In genomic region chr13:89281331-89281730, GRCh38 we compare ENCODE assay signal across 25 cellular contexts.
"Had no signal": no experiment of that assay in that cellular context is flagged by ENCODE, and none has a peak within 500 bp of the region (broad histone marks: within the 10 kb centered on the region; RNA-seq: fewer than 3 reads in every experiment).

No MANE protein-coding gene starts in this region.

- H3K27me3 ChIP-seq: neutrophil, pancreas, right lobe of liver, sigmoid colon, stomach, thyroid gland, tibial nerve, upper lobe of left lung, vagina had no signal

- H3K9me3 ChIP-seq: neutrophil, pancreas, prostate gland, right lobe of liver, sigmoid colon, stomach, thoracic aorta, thyroid gland, tibial nerve, upper lobe of left lung, vagina had no signal

- H3K4me1 ChIP-seq: pancreas, prostate gland, right lobe of liver, stomach, thyroid gland, tibial nerve, upper lobe of left lung, vagina had no signal

- FAIRE-seq: pancreas, small intestine, urothelium cell line had no signal

- ATAC-seq: natural killer cell treated with Interleukin-12 subunit alpha and Interleukin-12 subunit beta and Interleukin-15 and Interleukin-18, amount 100 ng/mL, for 72 hours; pancreas; right cardiac atrium; right lobe of liver; stimulated activated effector memory CD8-positive, alpha-beta T cell treated with anti-CD3 and anti-CD28 coated beads, Interleukin-12 subunit alpha, Interleukin-12 subunit beta, amount 100 ng/mL, for 72 hours; stimulated activated naive B cell treated with anti-CD40 and anti-IgM and Interleukin-4, amounts not matched to agents 10 μg/mL and 1 μg/mL and 100 μg/mL, for 72 hours had no signal

- H3K4me3 ChIP-seq: pancreas, prostate gland, right lobe of liver, sigmoid colon, stomach, thoracic aorta, thyroid gland, tibial nerve, upper lobe of left lung, vagina had no signal

- H3K36me3 ChIP-seq: neutrophil, pancreas, prostate gland, right lobe of liver, sigmoid colon, stomach, thoracic aorta, thyroid gland, tibial nerve, upper lobe of left lung, vagina had no signal

- DNase-seq: nephron progenitor cell; nucleus accumbens; pancreas; right cardiac atrium; right lobe of liver; sigmoid colon; small intestine; stimulated activated CD4-positive, alpha-beta T cell treated with anti-CD3 and anti-CD28 coated beads, Interleukin-15, amount 100 ng/mL, for 24 hours; stimulated activated CD4-positive, alpha-beta T cell treated with anti-CD3 and anti-CD28 coated beads, Interleukin-2, amount 100 ng/mL, for 24 hours; stimulated activated CD4-positive, alpha-beta T cell treated with anti-CD3 and anti-CD28 coated beads, Interleukin-2, amount 100 ng/mL, for 48 hours; stimulated activated CD4-positive, alpha-beta T cell treated with anti-CD3 and anti-CD28 coated beads, Interleukin-4, amount 100 ng/mL, for 24 hours; stimulated activated naive B cell treated with anti-CD40 and anti-IgM and Interleukin-4, amounts not matched to agents 10 μg/mL and 1 μg/mL and 100 μg/mL, for 72 hours; stimulated activated naive CD4-positive, alpha-beta T cell treated with Interleukin-2 at 50 U/mL for 16 hours; stomach; thyroid gland; trophoblast cell; upper lobe of left lung had no signal

- H3K27ac ChIP-seq: neutrophil, pancreas, prostate gland, right lobe of liver, stomach, thoracic aorta, thyroid gland, tibial nerve, upper lobe of left lung, vagina had no signal
